8 cellular contexts compared by ENCODE assay signal in the genomic region with DNA sequence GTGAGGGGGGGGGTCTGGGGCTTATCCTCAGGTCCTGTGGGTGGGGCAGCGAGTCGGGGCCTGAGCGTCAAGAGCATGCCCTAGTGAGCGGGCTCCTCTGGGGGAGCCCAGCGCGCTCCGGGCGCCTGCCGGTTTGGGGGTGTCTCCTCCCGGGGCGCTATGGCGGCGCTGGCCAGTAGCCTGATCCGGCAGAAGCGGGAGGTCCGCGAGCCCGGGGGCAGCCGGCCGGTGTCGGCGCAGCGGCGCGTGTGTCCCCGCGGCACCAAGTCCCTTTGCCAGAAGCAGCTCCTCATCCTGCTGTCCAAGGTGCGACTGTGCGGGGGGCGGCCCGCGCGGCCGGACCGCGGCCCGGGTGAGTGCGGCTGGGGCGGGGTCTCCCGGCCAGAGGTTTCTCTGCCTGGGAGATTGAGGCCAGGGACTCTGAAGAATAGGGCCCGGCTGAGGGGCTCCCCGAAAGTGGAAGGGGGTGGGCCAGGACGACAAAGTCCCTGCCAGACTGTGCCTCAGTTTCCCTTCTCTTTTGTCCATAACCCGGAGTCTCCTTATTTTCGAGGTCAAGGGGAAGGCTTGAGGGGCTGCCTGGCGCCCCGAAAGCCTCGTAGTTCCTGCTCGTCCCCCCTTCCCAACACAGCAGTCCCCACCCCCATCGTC. TPM values are rescaled to one million over a fixed set of nuclear protein-coding genes. Genes with fewer than 3 reads are reported as not detected.
DNase-seq lines count a peak whose midpoint lies in the region; ATAC-seq, FAIRE-seq and TF ChIP-seq lines count a peak whose summit lies in the region.

FGF11 (plus strand) TSS at position 51 of the 651 bp plus-strand sequence; CDS start at position 160, 109 bp downstream.

- peaks cover 51% of the 10 kb centered on the region for H3K27me3 Mint-ChIP-seq in activated naive CD8-positive, alpha-beta T cell treated with anti-CD3 and anti-CD28 coated beads, Interleukin-2, amount 50 U/mL, for 24 hours
- H3K27me3 Mint-ChIP-seq in stimulated activated naive CD8-positive, alpha-beta T cell treated with anti-CD3 and anti-CD28 coated beads, Interleukin-15, amount 100 ng/mL, for 72 hours = peaks cover 56% of the 10 kb centered on the region

- H3K27me3 ChIP-seq in keratinocyte (ENCODE audit: control insufficient read depth, extremely low read depth, insufficient read depth, low read length) = no peaks in the 10 kb centered on the region

- no peak within 1 kb of the TSS for H3K27ac Mint-ChIP-seq in activated naive CD8-positive, alpha-beta T cell treated with anti-CD3 and anti-CD28 coated beads, Interleukin-2, amount 50 U/mL, for 24 hours
- H3K27ac Mint-ChIP-seq in stimulated activated naive CD8-positive, alpha-beta T cell treated with anti-CD3 and anti-CD28 coated beads, Interleukin-15, amount 100 ng/mL, for 72 hours = peak within 1 kb of the TSS; percentile 24 to 92

- H3K9me1 ChIP-seq in keratinocyte (ENCODE audit: control insufficient read depth, extremely low read depth, insufficient read depth, low read length) = peaks cover 4% of the 10 kb centered on the region

- H3K4me3 Mint-ChIP-seq in activated naive CD8-positive, alpha-beta T cell treated with anti-CD3 and anti-CD28 coated beads, Interleukin-2, amount 50 U/mL, for 24 hours = peak within 1 kb of the TSS; percentile 80
- H3K4me3 Mint-ChIP-seq in stimulated activated naive CD8-positive, alpha-beta T cell treated with anti-CD3 and anti-CD28 coated beads, Interleukin-15, amount 100 ng/mL, for 72 hours = peak within 1 kb of the TSS; percentile 94 to 99

- H2AFZ ChIP-seq in keratinocyte (ENCODE audit: control insufficient read depth, low read length) = peak within 1 kb of the TSS; percentile 44

- H3K27ac ChIP-seq in keratinocyte (ENCODE audit: control insufficient read depth, insufficient read depth, low read length) = peak within 1 kb of the TSS; percentile 62

- H3K4me1 Mint-ChIP-seq in activated naive CD8-positive, alpha-beta T cell treated with anti-CD3 and anti-CD28 coated beads, Interleukin-2, amount 50 U/mL, for 24 hours = peaks cover 46% of the 10 kb centered on the region
- H3K4me1 Mint-ChIP-seq in stimulated activated naive CD8-positive, alpha-beta T cell treated with anti-CD3 and anti-CD28 coated beads, Interleukin-15, amount 100 ng/mL, for 72 hours = peaks cover 59% of the 10 kb centered on the region

- no peak for TF ChIP-seq CTCF in keratinocyte (optimal IDR thresholded peaks at IDR 0.05 in 1 of 3, IDR thresholded peaks at IDR 0.05 in 1 of 3, conservative IDR thresholded peaks at IDR 0.05 in 1 of 3; ENCODE audit: extremely low read depth in 1 of 3, insufficient read depth in 2 of 3, low read length in 3 of 3)

- H3K4me3 ChIP-seq in keratinocyte (ENCODE audit: control insufficient read depth in 2 of 3, extremely low read depth in 1 of 3, insufficient read depth in 2 of 3, low read depth in 1 of 3, low read length in 3 of 3) = peak within 1 kb of the TSS; percentile 59 to 81 (median 77)

- peak within 1 kb of the TSS; percentile 99 for H3K4me2 ChIP-seq in keratinocyte (ENCODE audit: control insufficient read depth, extremely low read depth, insufficient read depth, low read depth, low read length)

- H3K79me2 ChIP-seq in keratinocyte (ENCODE audit: control insufficient read depth, insufficient read depth, low read length) = peaks cover 17% of the 10 kb centered on the region

- no peaks in the 10 kb centered on the region for H4K20me1 ChIP-seq in keratinocyte (ENCODE audit: control insufficient read depth, extremely low read depth, insufficient read depth, low read length)

- ATAC-seq in activated naive CD8-positive, alpha-beta T cell treated with anti-CD3 and anti-CD28 coated beads, Interleukin-2, amount 50 U/mL, for 24 hours = no peak
- no peak for ATAC-seq in stimulated activated naive CD8-positive, alpha-beta T cell treated with anti-CD3 and anti-CD28 coated beads, Interleukin-15, amount 100 ng/mL, for 72 hours
- no peak for ATAC-seq in GM21529 (IDR thresholded peaks at IDR 0.05; ENCODE audit: unreplicated experiment)

- peaks cover 0 to 4% of the 10 kb centered on the region in 2 experiments for H3K36me3 ChIP-seq in keratinocyte (ENCODE audit: control insufficient read depth in 2 of 2, extremely low read depth in 1 of 2, insufficient read depth in 2 of 2, low read length in 2 of 2)

- dilution Hi-C loops in keratinocyte (cut with MboI; ENCODE audit: extremely low pct_ligation_motif_present, low sequenced_read_pairs) = no loop called here

- FAIRE-seq in keratinocyte (lab: Jason Lieb, UNC) = no peak

- no peaks in the 10 kb centered on the region for H3K9me3 Mint-ChIP-seq in activated naive CD8-positive, alpha-beta T cell treated with anti-CD3 and anti-CD28 coated beads, Interleukin-2, amount 50 U/mL, for 24 hours
- H3K9me3 Mint-ChIP-seq in stimulated activated naive CD8-positive, alpha-beta T cell treated with anti-CD3 and anti-CD28 coated beads, Interleukin-15, amount 100 ng/mL, for 72 hours = no peaks in the 10 kb centered on the region

- H3K9me3 ChIP-seq in keratinocyte (ENCODE audit: control insufficient read depth, low read depth, low read length) = no peaks in the 10 kb centered on the region

- DNase-seq in NCI-H1105 treated with DMSO at 0.1 percent for 48 hours (lab: John Stamatoyannopoulos, UW) (peak; percentile 4), NCI-H1105 (lab: John Stamatoyannopoulos, UW) (no peak), keratinocyte (ENCODE audit: low read depth, low spot score) (no peak), amygdala (lab: John Stamatoyannopoulos, UW) (no peak)
- peak; percentile 12 for DNase-seq in activated naive CD8-positive, alpha-beta T cell treated with anti-CD3 and anti-CD28 coated beads, Interleukin-2, amount 50 U/mL, for 24 hours
- DNase-seq in stimulated activated naive CD8-positive, alpha-beta T cell treated with anti-CD3 and anti-CD28 coated beads, Interleukin-15, amount 100 ng/mL, for 72 hours = peak in 1 of 2 donors; percentile 29
- no peak for DNase-seq in stimulated activated CD4-positive, alpha-beta T cell treated with anti-CD3 and anti-CD28 coated beads, Interleukin-12 subunit alpha, Interleukin-12 subunit beta, amount 100 ng/mL, for 4 hours

- H3K4me1 ChIP-seq in keratinocyte (ENCODE audit: control insufficient read depth, extremely low read depth, insufficient read depth, low read length) = peaks cover 59% of the 10 kb centered on the region

- peaks cover 4% of the 10 kb centered on the region for H3K36me3 Mint-ChIP-seq in activated naive CD8-positive, alpha-beta T cell treated with anti-CD3 and anti-CD28 coated beads, Interleukin-2, amount 50 U/mL, for 24 hours (ENCODE audit: low read depth)

- H3K9ac ChIP-seq in keratinocyte (ENCODE audit: control insufficient read depth, extremely low read depth, insufficient read depth, low read length) = peak within 1 kb of the TSS; percentile 77

RNA-seq across cellular contexts. Expression of gene FGF11, which starts in this region (rescaled TPM):
- polyA plus RNA-seq in keratinocyte = 27.4 to 46.9 TPM (median 30.4 TPM) in 3 replicates
- polyA plus RNA-seq in keratinocyte (2011; ENCODE audit: low read depth) = 14.9 TPM
- polyA plus RNA-seq in keratinocyte (2011; cell fraction: cytosol; rRNA removed) = 45.9 and 47.6 TPM in 2 replicates
- polyA plus RNA-seq in keratinocyte (2011; cell fraction: nucleus; rRNA removed) = 165 and 202 TPM in 2 replicates
- polyA plus RNA-seq in keratinocyte (2012; ENCODE audit: low replicate concordance) = 29.9 and 49.7 TPM in 2 replicates
- 24.2 to 86.0 TPM (median 49.7 TPM) in 3 replicates for polyA minus RNA-seq in keratinocyte
- 28.6 TPM for polyA minus RNA-seq in keratinocyte (2011; cell fraction: cytosol; rRNA and poly(A)+ RNA removed)
- polyA minus RNA-seq in keratinocyte (2011; cell fraction: nucleus; rRNA and poly(A)+ RNA removed) = 29.1 and 38.2 TPM in 2 replicates

Comparison
In these comparisons a context has a peak if more than half of its experiments do, and no peak if none do; other contexts are left out.
1. DNase-seq: peak in NCI-H1105 treated with DMSO at 0.1 percent for 48 hours (single experiment) and activated naive CD8-positive, alpha-beta T cell treated with anti-CD3 and anti-CD28 coated beads, Interleukin-2, amount 50 U/mL, for 24 hours (single experiment); none in NCI-H1105 (single experiment), keratinocyte (single experiment), stimulated activated CD4-positive, alpha-beta T cell treated with anti-CD3 and anti-CD28 coated beads, Interleukin-12 subunit alpha, Interleukin-12 subunit beta, amount 100 ng/mL, for 4 hours (single experiment) and amygdala (0 of 56).